13 cellular contexts compared by ENCODE assay signal in genomic region chr12:68800294-68800693, GRCh38.
"Had no signal": no experiment of that assay in that cellular context is flagged by ENCODE, and none has a peak within 500 bp of the region (broad histone marks: within the 10 kb centered on the region; RNA-seq: fewer than 3 reads in every experiment).

No MANE protein-coding gene starts in this region.

- H3K4me1 ChIP-seq: parathyroid adenoma had no signal

- H3K9me3 Mint-ChIP-seq: activated CD8-positive, alpha-beta T cell treated with anti-CD3 and anti-CD28 coated beads for 36 hours; activated naive CD8-positive, alpha-beta T cell treated with anti-CD3 and anti-CD28 coated beads, Interleukin-2, amount 50 U/mL, for 24 hours; activated T-cell treated with anti-CD3 and anti-CD28 coated beads, Interleukin-2, amount 50 U/mL, for 72 hours; stimulated activated effector memory CD8-positive, alpha-beta T cell treated with anti-CD3 and anti-CD28 coated beads, Interleukin-12 subunit alpha, Interleukin-12 subunit beta, amount 100 ng/mL, for 72 hours had no signal

- H3K4me3 ChIP-seq: coronary artery, hepatocyte, skin epidermis had no signal

- H3K4me1 Mint-ChIP-seq: activated naive CD8-positive, alpha-beta T cell treated with anti-CD3 and anti-CD28 coated beads, Interleukin-2, amount 50 U/mL, for 24 hours; stimulated activated effector memory CD8-positive, alpha-beta T cell treated with anti-CD3 and anti-CD28 coated beads, Interleukin-12 subunit alpha, Interleukin-12 subunit beta, amount 100 ng/mL, for 72 hours had no signal

- H3K27me3 Mint-ChIP-seq: activated CD8-positive, alpha-beta T cell treated with anti-CD3 and anti-CD28 coated beads for 36 hours; activated naive CD8-positive, alpha-beta T cell treated with anti-CD3 and anti-CD28 coated beads, Interleukin-2, amount 50 U/mL, for 24 hours had no signal

- H3K36me3 Mint-ChIP-seq: stimulated activated effector memory CD8-positive, alpha-beta T cell treated with anti-CD3 and anti-CD28 coated beads, Interleukin-12 subunit alpha, Interleukin-12 subunit beta, amount 100 ng/mL, for 72 hours had no signal

- H3K4me3 Mint-ChIP-seq: activated CD8-positive, alpha-beta T cell treated with anti-CD3 and anti-CD28 coated beads for 36 hours; activated naive CD8-positive, alpha-beta T cell treated with anti-CD3 and anti-CD28 coated beads, Interleukin-2, amount 50 U/mL, for 24 hours; activated T-cell treated with anti-CD3 and anti-CD28 coated beads, Interleukin-2, amount 50 U/mL, for 72 hours; stimulated activated effector memory CD8-positive, alpha-beta T cell treated with anti-CD3 and anti-CD28 coated beads, Interleukin-12 subunit alpha, Interleukin-12 subunit beta, amount 100 ng/mL, for 72 hours had no signal

- DNase-seq: activated CD8-positive, alpha-beta memory T cell treated with anti-CD3 and anti-CD28 coated beads, Interleukin-2, amount 50 U/mL, for 4 hours; activated CD8-positive, alpha-beta T cell treated with anti-CD3 and anti-CD28 coated beads for 36 hours; activated naive CD4-positive, alpha-beta T cell treated with Interleukin-2 at 50 U/mL for 16 hours; activated naive CD8-positive, alpha-beta T cell treated with anti-CD3 and anti-CD28 coated beads, Interleukin-2, amount 50 U/mL, for 24 hours; activated T-cell treated with anti-CD3 and anti-CD28 coated beads, Interleukin-2, amount 50 U/mL, for 72 hours; effector CD4-positive, alpha-beta T cell; kidney; T-helper 9 cell had no signal

- ATAC-seq: activated CD8-positive, alpha-beta T cell treated with anti-CD3 and anti-CD28 coated beads for 36 hours; activated naive CD8-positive, alpha-beta T cell treated with anti-CD3 and anti-CD28 coated beads, Interleukin-2, amount 50 U/mL, for 24 hours; activated T-cell treated with anti-CD3 and anti-CD28 coated beads, Interleukin-2, amount 50 U/mL, for 72 hours; stimulated activated effector memory CD8-positive, alpha-beta T cell treated with anti-CD3 and anti-CD28 coated beads, Interleukin-12 subunit alpha, Interleukin-12 subunit beta, amount 100 ng/mL, for 72 hours had no signal

- H3K27me3 ChIP-seq: hepatocyte had no signal

- H3K27ac Mint-ChIP-seq: activated CD8-positive, alpha-beta T cell treated with anti-CD3 and anti-CD28 coated beads for 36 hours; activated naive CD8-positive, alpha-beta T cell treated with anti-CD3 and anti-CD28 coated beads, Interleukin-2, amount 50 U/mL, for 24 hours; activated T-cell treated with anti-CD3 and anti-CD28 coated beads, Interleukin-2, amount 50 U/mL, for 72 hours; stimulated activated effector memory CD8-positive, alpha-beta T cell treated with anti-CD3 and anti-CD28 coated beads, Interleukin-12 subunit alpha, Interleukin-12 subunit beta, amount 100 ng/mL, for 72 hours had no signal

- H3K27ac ChIP-seq: coronary artery, hepatocyte, parathyroid adenoma had no signal
